16 cellular contexts compared by ENCODE assay signal in the genomic region with DNA sequence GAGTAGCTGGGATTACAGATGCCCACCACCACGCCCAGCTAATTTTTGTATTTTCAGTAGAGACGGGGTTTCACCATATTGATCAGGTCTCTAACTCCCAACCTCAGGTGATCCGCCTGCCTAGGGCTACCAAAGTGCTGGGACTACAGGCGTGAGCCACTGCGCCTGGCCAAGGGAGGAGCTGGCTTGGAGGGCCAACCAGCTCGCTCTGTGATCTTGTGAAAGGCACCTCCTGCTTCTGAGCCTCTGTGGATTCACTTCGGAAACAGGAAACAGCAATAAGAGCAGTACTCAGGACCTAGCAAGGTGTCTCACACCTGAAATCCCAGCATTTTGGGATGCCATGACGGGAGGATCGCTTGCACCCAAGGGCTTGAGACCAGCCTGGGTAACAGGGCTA.
"Had no signal": no experiment of that assay in that cellular context is flagged by ENCODE, and none has a peak within 500 bp of the region (broad histone marks: within the 10 kb centered on the region; RNA-seq: fewer than 3 reads in every experiment).

No MANE protein-coding gene starts in this region.

- H3K27ac ChIP-seq: epithelial cell of prostate, gastrocnemius medialis, left ventricle myocardium inferior, neural progenitor cell, pancreas, tibial artery, vagina had no signal

- H3K9me3 Mint-ChIP-seq: activated B cell treated with CpG ODN at 0.5 μM for 24 hours; activated naive CD4-positive, alpha-beta T cell treated with anti-CD3 and anti-CD28 coated beads, Interleukin-2, amount 50 U/mL, for 72 hours; neural progenitor cell had no signal

- H3K27me3 ChIP-seq: gastrocnemius medialis, pancreas, tibial artery, vagina had no signal

- H3K4me3 ChIP-seq: gastrocnemius medialis, left ventricle myocardium inferior, neural progenitor cell, pancreas, tibial artery, vagina had no signal

- H3K36me3 ChIP-seq: gastrocnemius medialis, left ventricle myocardium inferior, neural progenitor cell, pancreas, tibial artery, vagina had no signal

- H3K27ac Mint-ChIP-seq: neural progenitor cell had no signal

- ATAC-seq: activated naive CD4-positive, alpha-beta T cell treated with anti-CD3 and anti-CD28 coated beads, Interleukin-2, amount 50 U/mL, for 72 hours; gastrocnemius medialis; pancreas had no signal

- H3K9me3 ChIP-seq: gastrocnemius medialis, left ventricle myocardium inferior, pancreas, SK-N-SH, tibial artery, vagina had no signal

- H3K27me3 Mint-ChIP-seq: activated B cell treated with CpG ODN at 0.5 μM for 24 hours had no signal

- DNase-seq: activated B cell treated with CpG ODN at 0.5 μM for 24 hours; activated CD4-positive, alpha-beta T cell treated with anti-CD3 and anti-CD28 coated beads, Interleukin-2, amount 50 U/mL, for 4 hours; aorta; effector CD4-positive, alpha-beta T cell; gastrocnemius medialis; kidney; left ventricle myocardium inferior; mesenchymal stem cell; pancreas; retina; SK-N-SH; tibial artery had no signal

- H3K36me3 Mint-ChIP-seq: neural progenitor cell had no signal

- H3K4me3 Mint-ChIP-seq: activated B cell treated with CpG ODN at 0.5 μM for 24 hours had no signal
